Comparison of ENCODE assay signal across 8 cellular contexts in the genomic region with DNA sequence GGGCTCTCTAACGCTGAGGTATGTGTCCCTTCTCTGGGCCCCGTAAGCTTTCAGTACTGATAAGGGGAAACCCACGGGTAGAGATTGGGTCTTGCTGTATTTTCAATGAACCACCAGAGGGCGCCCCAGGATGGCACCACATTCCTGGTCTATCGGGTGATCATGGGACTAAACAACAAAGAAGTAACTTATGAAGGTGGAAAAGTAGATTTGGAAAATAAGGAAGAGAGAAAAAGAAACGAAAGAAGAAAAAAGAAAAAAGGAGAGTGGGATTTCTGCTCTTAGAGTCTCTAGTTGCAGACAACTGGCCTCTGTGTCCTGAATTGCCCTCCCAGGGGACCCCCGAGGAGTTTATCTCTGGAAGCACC.
DNase-seq lines count a peak whose midpoint lies in the region; ATAC-seq and TF ChIP-seq lines count a peak whose summit lies in the region.

No MANE protein-coding gene starts in this region.

- H2BK120ac ChIP-seq in mesenchymal stem cell (ENCODE audit: low read depth, low read length) = no peak overlapping the region

- no peaks in the 10 kb centered on the region for H3K9me3 Mint-ChIP-seq in activated CD8-positive, alpha-beta T cell treated with anti-CD3 and anti-CD28 coated beads for 36 hours
- H3K9me3 Mint-ChIP-seq in effector memory CD8-positive, alpha-beta T cell = no peaks in the 10 kb centered on the region

- H3K27ac Mint-ChIP-seq in activated CD8-positive, alpha-beta T cell treated with anti-CD3 and anti-CD28 coated beads for 36 hours = no peak overlapping the region
- no peak overlapping the region for H3K27ac Mint-ChIP-seq in effector memory CD8-positive, alpha-beta T cell

- H3K23ac ChIP-seq in mesenchymal stem cell (ENCODE audit: low read length in 2 of 2) = no peak overlapping the region

- H3K36me3 Mint-ChIP-seq in activated CD8-positive, alpha-beta T cell treated with anti-CD3 and anti-CD28 coated beads for 36 hours (ENCODE audit: low read depth) = peaks cover 8% of the 10 kb centered on the region
- H3K36me3 Mint-ChIP-seq in effector memory CD8-positive, alpha-beta T cell (ENCODE audit: insufficient read depth) = peaks cover 9% of the 10 kb centered on the region

- peaks cover 9% of the 10 kb centered on the region for H3K79me1 ChIP-seq in mesenchymal stem cell (replicated peaks; ENCODE audit: low read length, poor library complexity, severe bottlenecking)

- TF ChIP-seq CTCF in activated CD8-positive, alpha-beta T cell treated with anti-CD3 and anti-CD28 coated beads for 36 hours (IDR thresholded peaks at IDR 0.05) = peak; percentile 81

- DNase-seq in COR-L47 (lab: John Stamatoyannopoulos, UW) (peak; percentile 55), NCI-H774 (lab: John Stamatoyannopoulos, UW) (peak; percentile 65), mesenchymal stem cell (peak; percentile 86)
- peak; percentile 90 for DNase-seq in activated CD8-positive, alpha-beta T cell treated with anti-CD3 and anti-CD28 coated beads for 36 hours
- peak; percentile 79 to 83 (median 79) for DNase-seq in effector memory CD8-positive, alpha-beta T cell
- peak; percentile 52 to 63 for DNase-seq in stimulated activated CD8-positive, alpha-beta memory T cell treated with anti-CD3 and anti-CD28 coated beads, Interleukin-2, amount 100 ng/mL, for 1 hour (ENCODE audit: low read depth in 2 of 2)

- peak overlapping the region in 1 of 2 experiments; percentile 28 for H3K4me3 ChIP-seq in mesenchymal stem cell (ENCODE audit: insufficient read depth in 1 of 2, low read depth in 1 of 2, low read length in 2 of 2)

- H3K14ac ChIP-seq in mesenchymal stem cell (ENCODE audit: low read length in 2 of 2) = no peak overlapping the region

- no peak overlapping the region for H2AK5ac ChIP-seq in mesenchymal stem cell (ENCODE audit: low read length, severe bottlenecking)

- H3K4me3 Mint-ChIP-seq in activated CD8-positive, alpha-beta T cell treated with anti-CD3 and anti-CD28 coated beads for 36 hours = no peak overlapping the region
- no peak overlapping the region for H3K4me3 Mint-ChIP-seq in effector memory CD8-positive, alpha-beta T cell

- no peak overlapping the region for H2AFZ ChIP-seq in mesenchymal stem cell (ENCODE audit: low read depth, low read length)

- peaks cover 17% of the 10 kb centered on the region for H3K4me1 ChIP-seq in mesenchymal stem cell (ENCODE audit: control insufficient read depth, insufficient read depth, low read depth, low read length)

- peak overlapping the region in 1 of 2 experiments; percentile 37 for H3K18ac ChIP-seq in mesenchymal stem cell (ENCODE audit: low read depth in 1 of 2, low read length in 2 of 2)

- no peak overlapping the region for H4K8ac ChIP-seq in mesenchymal stem cell (ENCODE audit: low read length)

- no peak overlapping the region for H2BK5ac ChIP-seq in mesenchymal stem cell (ENCODE audit: low read depth, low read length, poor library complexity, severe bottlenecking)

- H3K9ac ChIP-seq in mesenchymal stem cell (ENCODE audit: low read length) = peak overlapping the region; percentile 73

- peaks cover 3% of the 10 kb centered on the region for H3K4me1 Mint-ChIP-seq in activated CD8-positive, alpha-beta T cell treated with anti-CD3 and anti-CD28 coated beads for 36 hours (ENCODE audit: low read depth)
- peaks cover 0 to 7% of the 10 kb centered on the region in 2 donors for H3K4me1 Mint-ChIP-seq in effector memory CD8-positive, alpha-beta T cell (ENCODE audit: low read depth in 2 of 2)

- WGBS in mesenchymal stem cell = 15% methylated on average over 7 of the region's 7 CpGs

- H2BK12ac ChIP-seq in mesenchymal stem cell (ENCODE audit: low read length in 2 of 2) = peak overlapping the region in 1 of 2 experiments; percentile 47

- H3K4ac ChIP-seq in mesenchymal stem cell (ENCODE audit: low read depth in 1 of 2, low read length in 2 of 2) = no peak overlapping the region

- POLR2A ChIA-PET in activated CD8-positive, alpha-beta T cell treated with anti-CD3 and anti-CD28 coated beads for 36 hours (lab: Charles Lee) = interaction anchor here (0.5 to 1.0 kb wide), 6 partner anchors 9 to 425 kb away, joined by 3 to 4 read pairs (median 3); no protein-coding TSS in a partner anchor

- no peak overlapping the region for H3K4me2 ChIP-seq in mesenchymal stem cell (ENCODE audit: low read length, poor library complexity, severe bottlenecking)

- H2BK15ac ChIP-seq in mesenchymal stem cell (ENCODE audit: low read depth, poor library complexity, severe bottlenecking) = peak overlapping the region; percentile 15

- no peak overlapping the region for H4K91ac ChIP-seq in mesenchymal stem cell (ENCODE audit: low read length)

- ATAC-seq in GM19438 (IDR thresholded peaks at IDR 0.05; ENCODE audit: low read depth, unreplicated experiment) = peak; percentile 88
- peak; percentile 67 for ATAC-seq in HG03469 (IDR thresholded peaks at IDR 0.05; ENCODE audit: unreplicated experiment)
- peak; percentile 99 for ATAC-seq in activated CD8-positive, alpha-beta T cell treated with anti-CD3 and anti-CD28 coated beads for 36 hours
- peak; percentile 99 for ATAC-seq in effector memory CD8-positive, alpha-beta T cell (replicated peaks)

- H3K27me3 Mint-ChIP-seq in activated CD8-positive, alpha-beta T cell treated with anti-CD3 and anti-CD28 coated beads for 36 hours = no peaks in the 10 kb centered on the region
- no peaks in the 10 kb centered on the region for H3K27me3 Mint-ChIP-seq in effector memory CD8-positive, alpha-beta T cell

- no peaks in the 10 kb centered on the region for H3K9me3 ChIP-seq in mesenchymal stem cell (ENCODE audit: control insufficient read depth, low read length)

- intact Hi-C loops in activated CD8-positive, alpha-beta T cell treated with anti-CD3 and anti-CD28 coated beads for 36 hours (cut with micrococcal nuclease) = loop anchor here (2.0 to 5.0 kb wide), 3 partner anchors 80 to 431 kb away; no protein-coding TSS in a partner anchor

- H3K27me3 ChIP-seq in mesenchymal stem cell (ENCODE audit: control insufficient read depth in 1 of 2, insufficient read depth in 1 of 2, low read length in 2 of 2) = no peaks in the 10 kb centered on the region

- CTCF ChIA-PET in activated CD8-positive, alpha-beta T cell treated with anti-CD3 and anti-CD28 coated beads for 36 hours (lab: Charles Lee) = interaction anchor here (0.6 to 5.7 kb wide), 56 partner anchors 9 to 767 kb away, joined by 3 to 54 read pairs (median 4); a partner anchor contains a TSS

- no peak overlapping the region for H3K27ac ChIP-seq in mesenchymal stem cell (ENCODE audit: low read length, poor library complexity, severe bottlenecking)

- H3K36me3 ChIP-seq in mesenchymal stem cell (ENCODE audit: control insufficient read depth in 1 of 2, insufficient read depth in 2 of 2, low read depth in 1 of 2, low read length in 2 of 2) = peaks cover 0 to 9% of the 10 kb centered on the region in 2 experiments
